In the genomic region with DNA sequence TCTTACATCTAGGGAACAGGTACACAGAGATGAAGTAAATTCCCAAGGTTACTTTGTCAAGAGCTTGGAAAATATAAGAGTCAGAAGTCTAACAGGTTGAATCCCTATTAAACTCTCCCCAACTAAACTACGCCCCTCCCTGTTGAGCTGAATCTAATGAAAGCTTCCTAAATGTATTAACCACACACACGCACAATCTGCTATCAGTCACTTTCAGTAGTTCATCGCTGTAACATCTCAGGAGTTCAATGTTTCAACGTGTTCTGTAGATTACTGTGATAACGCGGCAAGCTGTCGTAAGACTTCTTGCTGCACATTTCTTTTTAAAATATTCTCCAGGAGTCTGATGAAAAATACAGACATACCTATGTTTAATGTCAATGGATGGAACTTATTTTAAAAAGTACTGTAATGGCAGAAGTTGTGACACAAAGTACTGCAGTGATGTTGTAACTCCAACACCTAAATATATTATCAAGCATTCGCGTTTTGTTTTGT, we compare ENCODE assay signal across 8 cellular contexts. TPM values are rescaled to one million over a fixed set of nuclear protein-coding genes. Genes with fewer than 3 reads are reported as not detected.
DNase-seq lines count a peak whose midpoint lies in the region; ATAC-seq and TF ChIP-seq lines count a peak whose summit lies in the region.

No MANE protein-coding gene starts in this region.

- in situ Hi-C loops in astrocyte of the spinal cord (cut with HindIII; ENCODE audit: low sequenced_read_pairs) = no loop called here

- TF ChIP-seq CTCF in GM12875 (IDR thresholded peaks at IDR 0.05; ENCODE audit: borderline replicate concordance, insufficient read depth, low read depth, low read length) (no peak), astrocyte of the spinal cord (IDR thresholded peaks at IDR 0.05; ENCODE audit: low read depth, low read length) (no peak)

- no peak for ATAC-seq in left colon

- DNase-seq in LoVo (ENCODE audit: low spot score) (peak; percentile 31), astrocyte of the spinal cord (ENCODE audit: low read depth, low spot score) (no peak), middle frontal gyrus (ENCODE audit: extremely low spot score, low spot score) (peak; percentile 4), left colon (no peak), inferior parietal cortex (ENCODE audit: extremely low spot score) (no peak)
- no peak for DNase-seq in activated effector memory CD4-positive, alpha-beta T cell treated with anti-CD3 and anti-CD28 coated beads, Interleukin-2, amount 50 U/mL, for 16 hours
- no peak for DNase-seq in stimulated activated CD4-positive, alpha-beta T cell treated with anti-CD3 and anti-CD28 coated beads, Interleukin-2, amount 100 ng/mL, for 24 hours

- H3K4me3 ChIP-seq in GM12875 (ENCODE audit: low read depth, low read length) = peak overlapping the region; percentile 40
- peak overlapping the region; percentile 99 for H3K4me3 ChIP-seq in astrocyte of the spinal cord (ENCODE audit: low read depth, low read length)

- intact Hi-C loops in left colon (cut with DNase I, micrococcal nuclease) = loop anchor here in 1 of 2 donors (10.0 kb wide), 1 partner anchor 52 kb away; a partner anchor contains a TSS

RNA-seq across cellular contexts. Expression of a gene that starts 0.6 kb away (rescaled TPM):
- 100 to 1,000 TPM; 712 to 806 TPM for total RNA-seq in left colon

RNA-seq across cellular contexts. Expression of a gene that starts 51.7 kb away (rescaled TPM):
- total RNA-seq in left colon = 1 to 10 TPM; 2.2 to 4.9 TPM

RNA-seq across cellular contexts. Expression of a gene that starts 52.2 kb away (rescaled TPM):
- total RNA-seq in left colon = 10 to 100 TPM; 34.8 to 38.9 TPM

Comparison
In these comparisons a context has a peak if more than half of its experiments do, and no peak if none do; other contexts are left out.
1. DNase-seq: peak in LoVo (single experiment) and middle frontal gyrus (single experiment); none in astrocyte of the spinal cord (single experiment), activated effector memory CD4-positive, alpha-beta T cell treated with anti-CD3 and anti-CD28 coated beads, Interleukin-2, amount 50 U/mL, for 16 hours (single experiment), stimulated activated CD4-positive, alpha-beta T cell treated with anti-CD3 and anti-CD28 coated beads, Interleukin-2, amount 100 ng/mL, for 24 hours (0 of 2), left colon (0 of 2) and inferior parietal cortex (single experiment).